Comparison of ENCODE assay signal across 7 cellular contexts in genomic region chr3:112973325-112974177, GRCh38. TPM values are rescaled to one million over a fixed set of nuclear protein-coding genes. Genes with fewer than 3 reads are reported as not detected.
DNase-seq lines count a peak whose midpoint lies in the region; ATAC-seq and TF ChIP-seq lines count a peak whose summit lies in the region.

No MANE protein-coding gene starts in this region.

- H3K27me3 ChIP-seq in lower lobe of right lung (ENCODE audit: low read depth): no peaks in the 10 kb centered on the region

- peak; percentile 69 for ATAC-seq in GM19328 (IDR thresholded peaks at IDR 0.05; ENCODE audit: unreplicated experiment)
- ATAC-seq in HG02943 (IDR thresholded peaks at IDR 0.05; ENCODE audit: low read depth, unreplicated experiment): peak; percentile 84
- ATAC-seq in lower lobe of right lung: peak; percentile 39 to 58

- TF ChIP-seq POLR2A in erythroblast (IDR thresholded peaks at IDR 0.05; ENCODE audit: low read length): no peak

- peak in 3 of 5 experiments; percentile 25 to 81 (median 29) for DNase-seq in T-helper 2 cell
- DNase-seq in lower lobe of right lung: no peak
- DNase-seq in SIG-M5 (lab: John Stamatoyannopoulos, UW): no peak
- no peak for DNase-seq in 8988T
- no peak for DNase-seq in erythroblast (lab: John Stamatoyannopoulos, UW)

- intact Hi-C loops in lower lobe of right lung (cut with DNase I): no loop called here

- no peaks in the 10 kb centered on the region for H3K9me3 ChIP-seq in lower lobe of right lung

- H3K27ac ChIP-seq in lower lobe of right lung: no peak overlapping the region

- H3K4me3 ChIP-seq in lower lobe of right lung: peak overlapping the region; percentile 28

- no peaks in the 10 kb centered on the region for H3K36me3 ChIP-seq in lower lobe of right lung

- TF ChIP-seq CTCF in lower lobe of right lung (IDR thresholded peaks at IDR 0.05): no peak

- H3K4me1 ChIP-seq in lower lobe of right lung: peaks cover 17% of the 10 kb centered on the region

RNA-seq across cellular contexts. Expression of gene CD200R1, which starts 1.4 kb away (rescaled TPM):
- total RNA-seq in lower lobe of right lung: 1.5 TPM

RNA-seq across cellular contexts. Expression of gene GTPBP8, which starts 17.2 kb away (rescaled TPM):
- total RNA-seq in lower lobe of right lung: 14.4 TPM

Comparison
In these comparisons a context has a peak if more than half of its experiments do, and no peak if none do; other contexts are left out.
1. DNase-seq: peak in T-helper 2 cell (3 of 5); none in lower lobe of right lung (single experiment), SIG-M5 (single experiment), 8988T (single experiment) and erythroblast (0 of 2).
2. Peak in every context shown above with its lines, with median percentiles within 50 percentile points of each other: ATAC-seq.